Comparison of ENCODE assay signal across 13 cellular contexts in genomic region chr2:144914113-144914512, GRCh38.
A peak's percentile ranks its signal among the peaks of the same experiment; 100 is the strongest.
DNase-seq lines count a peak whose midpoint lies in the region; ATAC-seq and TF ChIP-seq lines count a peak whose summit lies in the region.
"Had no signal": no experiment of that assay in that cellular context is flagged by ENCODE, and none has a peak within 500 bp of the region (broad histone marks: within the 10 kb centered on the region; RNA-seq: fewer than 3 reads in every experiment).

No MANE protein-coding gene starts in this region.

- H3K27ac ChIP-seq in mammary epithelial cell (ENCODE audit: insufficient read depth, low read depth, low read length) = no peak overlapping the region
- H3K27ac ChIP-seq in breast epithelium = no peak overlapping the region
- peak overlapping the region; percentile 36 for H3K27ac ChIP-seq in RWPE2 (ENCODE audit: poor library complexity, severe bottlenecking)
- H3K27ac ChIP-seq in prostate gland = no peak overlapping the region

- no TSS peak for BruUV-seq in mammary epithelial cell (replicated peaks; lab: Mats Ljungman, UMichigan)

- DNase-seq in mammary epithelial cell = no peak
- DNase-seq in breast epithelium (ENCODE audit: low spot score in 2 of 2) = no peak
- no peak for DNase-seq in RWPE2 (ENCODE audit: low spot score)
- DNase-seq in central memory CD8-positive, alpha-beta T cell (ENCODE audit: low spot score in 2 of 2) = no peak
- no peak for DNase-seq in prostate gland (ENCODE audit: low spot score)
- DNase-seq: CD8-positive, alpha-beta T cell; COR-L47; DMS153; GF-D8 had no signal

- TF ChIP-seq POLR2A in breast epithelium (IDR thresholded peaks at IDR 0.05) (no peak), prostate gland (IDR thresholded peaks at IDR 0.05) (no peak)

- peak overlapping the region; percentile 37 for H2AFZ ChIP-seq in mammary epithelial cell (ENCODE audit: low read depth, low read length)

- CTCF ChIA-PET in mammary epithelial cell (lab: Charles Lee; ENCODE audit: low non-redundant PET) = no interaction called here

- intact Hi-C loops in mammary epithelial cell (cut with micrococcal nuclease) (no loop called here), breast epithelium (cut with DNase I; ENCODE audit: low total_unique reads) (no loop called here), prostate gland (cut with DNase I) (no loop called here)

- no peaks in the 10 kb centered on the region for H3K36me3 Mint-ChIP-seq in central memory CD8-positive, alpha-beta T cell (ENCODE audit: insufficient read depth)
- H3K36me3 Mint-ChIP-seq: CD14-positive monocyte; CD8-positive, alpha-beta T cell had no signal

- no peak overlapping the region for H3K4me2 ChIP-seq in mammary epithelial cell (ENCODE audit: insufficient read depth, low read depth, low read length)

- TF ChIP-seq CTCF in mammary epithelial cell (conservative IDR thresholded peaks at IDR 0.05 in 1 of 2, IDR thresholded peaks at IDR 0.05 in 1 of 2; ENCODE audit: extremely low read depth in 1 of 2, insufficient read depth in 1 of 2, low read depth in 1 of 2, low read length in 2 of 2) = no peak
- no peak for TF ChIP-seq CTCF in breast epithelium (IDR thresholded peaks at IDR 0.05)
- TF ChIP-seq CTCF in RWPE2 (IDR thresholded peaks at IDR 0.05; ENCODE audit: poor library complexity, severe bottlenecking) = no peak
- TF ChIP-seq CTCF in prostate gland (IDR thresholded peaks at IDR 0.05) = no peak

- peak overlapping the region; percentile 8 for H3K27ac Mint-ChIP-seq in central memory CD8-positive, alpha-beta T cell (ENCODE audit: low read depth)
- H3K27ac Mint-ChIP-seq: CD14-positive monocyte; CD8-positive, alpha-beta T cell; IgD-negative memory B cell had no signal

- H3K4me3 ChIP-seq in mammary epithelial cell (replicated peaks in 1 of 3; ENCODE audit: insufficient read depth in 1 of 3, low read depth in 2 of 3, low read length in 3 of 3) (no peak overlapping the region), breast epithelium (no peak overlapping the region), RWPE2 (ENCODE audit: severe bottlenecking) (no peak overlapping the region), prostate gland (no peak overlapping the region)

- no peak overlapping the region for H3K9ac ChIP-seq in mammary epithelial cell (ENCODE audit: insufficient read depth, low read length)

- H3K36me3 ChIP-seq in mammary epithelial cell (ENCODE audit: insufficient read depth, low read length) (no peaks in the 10 kb centered on the region), breast epithelium (no peaks in the 10 kb centered on the region), RWPE2 (ENCODE audit: low read depth) (no peaks in the 10 kb centered on the region), prostate gland (no peaks in the 10 kb centered on the region)

- in situ Hi-C loops in mammary epithelial cell (cut with MboI; ENCODE audit: low sequenced_read_pairs in 2 of 2) = no loop called here

- H4K20me1 ChIP-seq in mammary epithelial cell (ENCODE audit: insufficient read depth, low read length) = no peaks in the 10 kb centered on the region

- ATAC-seq in RWPE2 (ENCODE audit: low read depth) (no peak), GM21619 (IDR thresholded peaks at IDR 0.05; ENCODE audit: unreplicated experiment) (no peak), HG02885 (IDR thresholded peaks at IDR 0.05; ENCODE audit: poor library complexity, unreplicated experiment) (no peak)
- ATAC-seq in central memory CD8-positive, alpha-beta T cell (replicated peaks; ENCODE audit: extremely low read depth, poor library complexity, severe bottlenecking) = no peak
- ATAC-seq: CD8-positive, alpha-beta T cell had no signal

- peaks cover 10% of the 10 kb centered on the region for H3K4me1 Mint-ChIP-seq in central memory CD8-positive, alpha-beta T cell
- H3K4me1 Mint-ChIP-seq: CD14-positive monocyte had no signal

- H3K79me2 ChIP-seq in mammary epithelial cell (ENCODE audit: insufficient read depth, low read length) = no peaks in the 10 kb centered on the region

- no peaks in the 10 kb centered on the region for H3K9me3 ChIP-seq in mammary epithelial cell (replicated peaks; ENCODE audit: insufficient read depth, low read length)
- no peaks in the 10 kb centered on the region for H3K9me3 ChIP-seq in breast epithelium
- no peaks in the 10 kb centered on the region for H3K9me3 ChIP-seq in RWPE2 (ENCODE audit: severe bottlenecking)
- H3K9me3 ChIP-seq in prostate gland = no peaks in the 10 kb centered on the region

- dilution Hi-C loops in mammary epithelial cell (cut with HindIII; ENCODE audit: low sequenced_read_pairs) = no loop called here

- H3K9me3 Mint-ChIP-seq in central memory CD8-positive, alpha-beta T cell = no peaks in the 10 kb centered on the region
- H3K9me3 Mint-ChIP-seq: CD8-positive, alpha-beta T cell had no signal

- no peaks in the 10 kb centered on the region for H3K4me1 ChIP-seq in mammary epithelial cell (ENCODE audit: insufficient read depth, low read length)
- no peaks in the 10 kb centered on the region for H3K4me1 ChIP-seq in breast epithelium
- H3K4me1 ChIP-seq in RWPE2 (ENCODE audit: insufficient read depth, poor library complexity, severe bottlenecking) = peaks cover 7% of the 10 kb centered on the region
- no peaks in the 10 kb centered on the region for H3K4me1 ChIP-seq in prostate gland (replicated peaks)

- no peaks in the 10 kb centered on the region for H3K27me3 Mint-ChIP-seq in central memory CD8-positive, alpha-beta T cell

- 100% methylated on average over 1 of the region's 1 CpG for WGBS in mammary epithelial cell (ENCODE audit: low coverage, missing lambda C conversion rate)
- WGBS in prostate gland = 44% methylated on average over 1 of the region's 1 CpG

- no peaks in the 10 kb centered on the region for H3K27me3 ChIP-seq in mammary epithelial cell (ENCODE audit: insufficient read depth, low read length)
- H3K27me3 ChIP-seq in breast epithelium = no peaks in the 10 kb centered on the region
- H3K27me3 ChIP-seq in RWPE2 (ENCODE audit: insufficient read depth, poor library complexity, severe bottlenecking) = no peaks in the 10 kb centered on the region
- H3K27me3 ChIP-seq in prostate gland (replicated peaks; ENCODE audit: insufficient read depth) = no peaks in the 10 kb centered on the region

- no peak overlapping the region for H3K4me3 Mint-ChIP-seq in central memory CD8-positive, alpha-beta T cell
- H3K4me3 Mint-ChIP-seq: CD14-positive monocyte; CD8-positive, alpha-beta T cell had no signal
